In genomic region chr17:83014297-83014696, GRCh38 we compare ENCODE assay signal across 18 cellular contexts.
"Had no signal": no experiment of that assay in that cellular context is flagged by ENCODE, and none has a peak within 500 bp of the region (broad histone marks: within the 10 kb centered on the region; RNA-seq: fewer than 3 reads in every experiment).

No MANE protein-coding gene starts in this region.

- H3K4me1 ChIP-seq: breast epithelium, gastroesophageal sphincter, heart right ventricle, pancreas had no signal

- H3K27ac ChIP-seq: breast epithelium, gastroesophageal sphincter, heart right ventricle, pancreas, thoracic aorta had no signal

- H3K27me3 ChIP-seq: breast epithelium, gastroesophageal sphincter, heart right ventricle, pancreas had no signal

- H3K9me3 Mint-ChIP-seq: activated naive CD8-positive, alpha-beta T cell treated with anti-CD3 and anti-CD28 coated beads, Interleukin-2, amount 50 U/mL, for 24 hours; dendritic cell treated with granulocyte-macrophage colony-stimulating factor and Interleukin-4, amounts not matched to agents 40 ng/mL and 50 ng/mL, for 4 days; effector memory CD8-positive, alpha-beta T cell had no signal

- H3K4me3 Mint-ChIP-seq: activated naive CD8-positive, alpha-beta T cell treated with anti-CD3 and anti-CD28 coated beads, Interleukin-2, amount 50 U/mL, for 24 hours; dendritic cell treated with granulocyte-macrophage colony-stimulating factor and Interleukin-4, amounts not matched to agents 40 ng/mL and 50 ng/mL, for 4 days; effector memory CD8-positive, alpha-beta T cell; mesothelial cell of epicardium had no signal

- H3K27ac Mint-ChIP-seq: activated naive CD8-positive, alpha-beta T cell treated with anti-CD3 and anti-CD28 coated beads, Interleukin-2, amount 50 U/mL, for 24 hours; dendritic cell treated with granulocyte-macrophage colony-stimulating factor and Interleukin-4, amounts not matched to agents 40 ng/mL and 50 ng/mL, for 4 days; mesothelial cell of epicardium had no signal

- DNase-seq: activated CD4-positive, alpha-beta T cell treated with anti-CD3 and anti-CD28 coated beads for 1 hour; activated CD4-positive, alpha-beta T cell treated with anti-CD3 and anti-CD28 coated beads, Interleukin-2, amount 50 U/mL, for 4 hours; activated naive CD4-positive, alpha-beta T cell; activated naive CD8-positive, alpha-beta T cell treated with anti-CD3 and anti-CD28 coated beads, Interleukin-2, amount 50 U/mL, for 24 hours; activated T-cell treated with anti-CD3 and anti-CD28 coated beads for 4 hours; aorta; cerebellar nuclear complex; effector memory CD8-positive, alpha-beta T cell; heart right ventricle; left colon; pancreas; stimulated activated CD4-positive, alpha-beta T cell treated with anti-CD3 and anti-CD28 coated beads, Interleukin-12 subunit alpha, Interleukin-12 subunit beta, amount 100 ng/mL, for 4 hours; stimulated activated CD4-positive, alpha-beta T cell treated with anti-CD3 and anti-CD28 coated beads, Interleukin-2, amount 100 ng/mL, for 24 hours had no signal

- H3K9me3 ChIP-seq: breast epithelium, gastroesophageal sphincter, heart right ventricle, pancreas, thoracic aorta had no signal

- H3K4me1 Mint-ChIP-seq: activated naive CD8-positive, alpha-beta T cell treated with anti-CD3 and anti-CD28 coated beads, Interleukin-2, amount 50 U/mL, for 24 hours had no signal

- H3K27me3 Mint-ChIP-seq: activated naive CD8-positive, alpha-beta T cell treated with anti-CD3 and anti-CD28 coated beads, Interleukin-2, amount 50 U/mL, for 24 hours; dendritic cell treated with granulocyte-macrophage colony-stimulating factor and Interleukin-4, amounts not matched to agents 40 ng/mL and 50 ng/mL, for 4 days; effector memory CD8-positive, alpha-beta T cell had no signal
